ENCODE assay signal across 12 cellular contexts in genomic region chr20:1002682-1003561, GRCh38. TPM values are rescaled to one million over a fixed set of nuclear protein-coding genes. Genes with fewer than 3 reads are reported as not detected.
DNase-seq lines count a peak whose midpoint lies in the region; ATAC-seq, FAIRE-seq and TF ChIP-seq lines count a peak whose summit lies in the region.
"Had no signal": no experiment of that assay in that cellular context is flagged by ENCODE, and none has a peak within 500 bp of the region (broad histone marks: within the 10 kb centered on the region; RNA-seq: fewer than 3 reads in every experiment).

No MANE protein-coding gene starts in this region.

- no peak for TF ChIP-seq CTCF in endothelial cell of umbilical vein (IDR thresholded peaks at IDR 0.05; ENCODE audit: extremely low read depth in 1 of 2, insufficient read depth in 1 of 2, low read depth in 1 of 2, low read length in 2 of 2)

- no peak overlapping the region for H4K12ac ChIP-seq in trophoblast cell (ENCODE audit: low read depth, low read length)

- no peaks in the 10 kb centered on the region for H4K20me1 ChIP-seq in endothelial cell of umbilical vein (replicated peaks; ENCODE audit: control insufficient read depth, extremely low read depth, insufficient read depth, low read length)

- no peak overlapping the region for H2AFZ ChIP-seq in endothelial cell of umbilical vein (ENCODE audit: low read depth, low read length)
- H2AFZ ChIP-seq in trophoblast cell (ENCODE audit: insufficient read depth, low read length, poor library complexity): peak overlapping the region; percentile 54

- no peak for ATAC-seq in HG02840 (IDR thresholded peaks at IDR 0.05; ENCODE audit: low FRiP score, unreplicated experiment)

- no peak overlapping the region for H3K4me2 ChIP-seq in endothelial cell of umbilical vein (ENCODE audit: insufficient read depth, low read length)
- H3K4me2 ChIP-seq in trophoblast cell (ENCODE audit: low read length): peak overlapping the region; percentile 78

- H2BK12ac ChIP-seq in trophoblast cell (ENCODE audit: low read length): no peak overlapping the region

- H4K8ac ChIP-seq in trophoblast cell (ENCODE audit: low read depth, low read length): no peak overlapping the region

- H2AK5ac ChIP-seq in trophoblast cell (ENCODE audit: low read length): no peak overlapping the region

- H2BK5ac ChIP-seq in trophoblast cell (ENCODE audit: low read depth, low read length, poor library complexity): no peak overlapping the region

- H3K9ac ChIP-seq in endothelial cell of umbilical vein (replicated peaks; ENCODE audit: extremely low read depth, insufficient read depth, low read length) (no peak overlapping the region), trophoblast cell (ENCODE audit: low read length) (no peak overlapping the region)

- H2BK120ac ChIP-seq in trophoblast cell (ENCODE audit: insufficient read depth, low read length, poor library complexity): no peak overlapping the region

- no peaks in the 10 kb centered on the region for H3K36me3 ChIP-seq in endothelial cell of umbilical vein (ENCODE audit: control insufficient read depth in 2 of 2, extremely low read depth in 1 of 2, insufficient read depth in 2 of 2, low read length in 2 of 2)
- no peaks in the 10 kb centered on the region for H3K36me3 ChIP-seq in trophoblast cell (ENCODE audit: control insufficient read depth in 1 of 2, insufficient read depth in 2 of 2, low read length in 2 of 2)

- H3K23ac ChIP-seq in trophoblast cell (ENCODE audit: low read length): no peak overlapping the region

- WGBS in trophoblast cell (ENCODE audit: extremely low coverage, insufficient coverage, insufficient read length): no CpG with 5 or more reads among the region's 12 CpGs

- H3K4me3 ChIP-seq in endothelial cell of umbilical vein (replicated peaks in 1 of 3; ENCODE audit: insufficient read depth in 1 of 3, low read depth in 1 of 3, low read length in 3 of 3) (no peak overlapping the region), trophoblast cell (ENCODE audit: low read depth, low read length) (peak overlapping the region; percentile 31)

- H3K27me3 ChIP-seq in endothelial cell of umbilical vein (ENCODE audit: control insufficient read depth in 2 of 2, insufficient read depth in 2 of 2, low read length in 2 of 2): peaks cover 21 to 35% of the 10 kb centered on the region in 2 experiments
- H3K27me3 ChIP-seq in trophoblast cell (ENCODE audit: insufficient read depth, low read length): peaks cover 23% of the 10 kb centered on the region

- no peaks in the 10 kb centered on the region for H3K9me3 ChIP-seq in endothelial cell of umbilical vein (replicated peaks; ENCODE audit: control insufficient read depth, insufficient read depth, low read length)
- peaks cover 3% of the 10 kb centered on the region for H3K9me3 ChIP-seq in trophoblast cell (ENCODE audit: insufficient read depth, low read depth, low read length)

- H3K79me2 ChIP-seq in endothelial cell of umbilical vein (ENCODE audit: control insufficient read depth, insufficient read depth, low read length) (no peaks in the 10 kb centered on the region), trophoblast cell (ENCODE audit: control insufficient read depth, insufficient read depth, low read length, poor library complexity) (no peaks in the 10 kb centered on the region)

- DNase-seq in NCI-H2171 treated with DMSO at 0.1 percent for 48 hours (lab: John Stamatoyannopoulos, UW) (peak; percentile 63), NCI-H2171 (lab: John Stamatoyannopoulos, UW) (no peak), NCI-H526 treated with DMSO at 0.1 percent for 48 hours (lab: John Stamatoyannopoulos, UW) (peak; percentile 81), endothelial cell of umbilical vein (ENCODE audit: low read depth, low spot score) (no peak), trophoblast cell (no peak), HuH-7 (ENCODE audit: low spot score) (no peak)
- no peak for DNase-seq in activated CD4-positive, CD25-positive, alpha-beta regulatory T cell treated with anti-CD3 and anti-CD28 coated beads, Interleukin-2, amount 50 U/mL, for 72 hours
- DNase-seq: cortex of kidney, EL, NCI-H748 treated with DMSO at 0.1 percent for 48 hours had no signal

- POLR2A ChIA-PET in endothelial cell of umbilical vein (lab: Charles Lee): no interaction called here

- intact Hi-C loops in endothelial cell of umbilical vein (cut with micrococcal nuclease): no loop called here

- dilution Hi-C loops in endothelial cell of umbilical vein (cut with MboI; ENCODE audit: extremely low pct_ligation_motif_present, low sequenced_read_pairs): no loop called here

- CTCF ChIA-PET in endothelial cell of umbilical vein (lab: Charles Lee): no interaction called here

- no peaks in the 10 kb centered on the region for H3K4me1 ChIP-seq in endothelial cell of umbilical vein (ENCODE audit: control insufficient read depth, extremely low read depth, insufficient read depth, low read length)
- peaks cover 6 to 7% of the 10 kb centered on the region in 2 experiments for H3K4me1 ChIP-seq in trophoblast cell (ENCODE audit: control insufficient read depth in 1 of 2, insufficient read depth in 2 of 2, low read length in 2 of 2)

- H3K9me1 ChIP-seq in endothelial cell of umbilical vein (replicated peaks; ENCODE audit: control insufficient read depth, extremely low read depth, insufficient read depth, low read length): no peaks in the 10 kb centered on the region

- no peak overlapping the region for H3K18ac ChIP-seq in trophoblast cell (ENCODE audit: low read length)

- no peak overlapping the region for H3K4ac ChIP-seq in trophoblast cell (ENCODE audit: low read depth, low read length)

- no peak overlapping the region for H4K91ac ChIP-seq in trophoblast cell (ENCODE audit: low read depth, low read length)

- FAIRE-seq in endothelial cell of umbilical vein (lab: Jason Lieb, UNC): no peak

- no peak overlapping the region for H3K14ac ChIP-seq in trophoblast cell (ENCODE audit: low read length)

- H3K79me1 ChIP-seq in trophoblast cell (ENCODE audit: low read length): no peaks in the 10 kb centered on the region

- H3K27ac ChIP-seq in endothelial cell of umbilical vein (ENCODE audit: insufficient read depth, low read depth, low read length): no peak overlapping the region
- no peak overlapping the region for H3K27ac ChIP-seq in trophoblast cell (ENCODE audit: low read depth, low read length)

- no peak for TF ChIP-seq POLR2A in endothelial cell of umbilical vein (IDR thresholded peaks at IDR 0.05; ENCODE audit: low read depth, low read length)

- BruUV-seq in endothelial cell of umbilical vein (replicated peaks; lab: Mats Ljungman, UMichigan): no TSS peak

TF ChIP-seq in endothelial cell of umbilical vein, 7 proteins besides CTCF, POLR2A, EP300 and RAD21:
- TF ChIP-seq EZH2 (IDR thresholded peaks at IDR 0.05; ENCODE audit: borderline replicate concordance, low read depth, low read length, severe bottlenecking) (peak; percentile 67), MAX (IDR thresholded peaks at IDR 0.05; ENCODE audit: insufficient read depth, insufficient read length) (no peak)

RNA-seq across cellular contexts. Expression of gene RSPO4, which starts 0.8 kb away (rescaled TPM):
- total RNA-seq in endothelial cell of umbilical vein: not detected in 2 replicates
- polyA plus RNA-seq in endothelial cell of umbilical vein: not detected in 2 replicates
- not detected in 2 replicates for polyA plus RNA-seq in endothelial cell of umbilical vein (2011; cell fraction: cytosol; rRNA removed)
- polyA plus RNA-seq in endothelial cell of umbilical vein (2011; cell fraction: nucleus; rRNA removed): not detected in 2 replicates
- not detected in 2 replicates for polyA plus RNA-seq in endothelial cell of umbilical vein (2012)
- not detected in 2 replicates for polyA minus RNA-seq in endothelial cell of umbilical vein
- not detected for polyA minus RNA-seq in endothelial cell of umbilical vein (2011; cell fraction: cytosol; rRNA and poly(A)+ RNA removed)
- polyA minus RNA-seq in endothelial cell of umbilical vein (2011; cell fraction: nucleus; rRNA and poly(A)+ RNA removed): not detected in 2 replicates
- 0.28 and 0.37 TPM in 2 replicates for polyA plus RNA-seq in trophoblast cell (2013)
- total RNA-seq: M059J had no signal

Comparison
In these comparisons a context has a peak if more than half of its experiments do, and no peak if none do; other contexts are left out.
1. DNase-seq: peak in NCI-H2171 treated with DMSO at 0.1 percent for 48 hours (single experiment) and NCI-H526 treated with DMSO at 0.1 percent for 48 hours (single experiment); none in NCI-H2171 (single experiment), endothelial cell of umbilical vein (single experiment), trophoblast cell (0 of 2), HuH-7 (single experiment) and activated CD4-positive, CD25-positive, alpha-beta regulatory T cell treated with anti-CD3 and anti-CD28 coated beads, Interleukin-2, amount 50 U/mL, for 72 hours (single experiment).